ENCODE assay signal across 7 cellular contexts in the genomic region with DNA sequence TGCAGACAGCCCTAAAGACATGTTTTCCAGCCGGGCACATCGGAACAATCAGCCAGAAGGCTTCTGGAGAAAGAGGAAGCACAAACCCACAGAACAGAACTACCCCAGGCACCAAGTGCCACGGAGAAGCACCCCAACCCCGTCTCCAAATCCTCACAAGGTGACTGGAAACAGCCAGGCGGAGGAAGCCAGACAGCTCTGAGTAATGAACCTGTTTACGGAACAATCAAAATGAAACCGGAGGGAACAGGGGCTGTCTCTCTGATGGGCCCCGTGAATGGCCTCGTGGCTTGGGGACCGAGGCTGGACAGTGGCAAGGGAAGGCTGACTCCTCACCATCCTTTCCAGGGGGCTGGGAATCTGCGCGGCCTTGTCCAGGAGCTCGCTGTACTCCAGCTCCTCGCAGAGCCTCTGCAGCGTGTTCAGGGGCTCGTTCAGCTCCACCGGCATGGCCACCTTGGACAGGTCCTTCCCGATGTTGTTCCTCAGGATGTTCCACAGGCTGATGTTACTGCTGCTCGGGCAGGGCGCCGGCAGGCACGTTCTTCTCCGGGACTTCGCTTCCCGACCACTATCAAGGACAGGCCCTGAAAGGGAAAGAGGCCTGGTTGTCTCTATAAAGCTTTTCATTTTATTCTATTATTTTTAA.
DNase-seq lines count a peak whose midpoint lies in the region; ATAC-seq and TF ChIP-seq lines count a peak whose summit lies in the region.

No MANE protein-coding gene starts in this region.

- H3K27ac ChIP-seq in adrenal gland (peak overlapping the region in 3 of 5 donors; percentile 42 to 73 (median 63)), spleen (peak overlapping the region; percentile 54 to 87 (median 78))

- intact Hi-C loops in adrenal gland (cut with DNase I) = no loop called here
- intact Hi-C loops in spleen (cut with DNase I; ENCODE audit: low total_unique reads) = no loop called here

- WGBS in adrenal gland, 4 donors = 78 to 83% (median 81%) methylated on average over 22 to 25 of the region's 25 CpGs
- WGBS in spleen, 5 donors = 64 to 69% (median 66%) methylated on average over 24 to 25 of the region's 25 CpGs

- ATAC-seq in GM19043 (IDR thresholded peaks at IDR 0.05; ENCODE audit: low read depth, unreplicated experiment) (peak; percentile 61), HG02884 (IDR thresholded peaks at IDR 0.05; ENCODE audit: unreplicated experiment) (peak; percentile 48), HG03521 (IDR thresholded peaks at IDR 0.05; ENCODE audit: unreplicated experiment) (no peak)

- H3K9me3 ChIP-seq in adrenal gland (replicated peaks in 1 of 3) = no peaks in the 10 kb centered on the region
- H3K9me3 ChIP-seq in spleen = no peaks in the 10 kb centered on the region

- H3K4me1 ChIP-seq in adrenal gland (replicated peaks in 1 of 2) (no peaks in the 10 kb centered on the region), spleen (peaks cover 11 to 88% (median 60%) of the 10 kb centered on the region in 6 donors)

- H3K27me3 ChIP-seq in adrenal gland = no peaks in the 10 kb centered on the region
- no peaks in the 10 kb centered on the region for H3K27me3 ChIP-seq in spleen (replicated peaks in 1 of 7)

- TF ChIP-seq CTCF in adrenal gland (IDR thresholded peaks at IDR 0.05) (no peak), spleen (IDR thresholded peaks at IDR 0.05 in 8 of 11, conservative IDR thresholded peaks at IDR 0.05 in 3 of 11) (no peak)

- TF ChIP-seq POLR2A in adrenal gland (IDR thresholded peaks at IDR 0.05) (no peak), spleen (IDR thresholded peaks at IDR 0.05) (no peak)

- H3K4me3 ChIP-seq in adrenal gland = no peak overlapping the region
- peak overlapping the region in 1 of 8 donors; percentile 30 for H3K4me3 ChIP-seq in spleen

- H3K36me3 ChIP-seq in adrenal gland (replicated peaks in 1 of 2) = no peaks in the 10 kb centered on the region
- peaks cover 0 to 23% (median 0%) of the 10 kb centered on the region in 6 donors for H3K36me3 ChIP-seq in spleen

- DNase-seq in adrenal gland (peak in 6 of 7 donors; percentile 24 to 61 (median 38)), spleen (peak; percentile 83), LoVo (ENCODE audit: low spot score) (no peak), activated gamma-delta T cell treated with Interleukin-2 at 50 U/mL for 16 hours (no peak)

Comparison
In these comparisons a context has a peak if more than half of its experiments do, and no peak if none do; other contexts are left out.
1. DNase-seq: peak in adrenal gland (6 of 7) and spleen (single experiment); none in LoVo (single experiment) and activated gamma-delta T cell treated with Interleukin-2 at 50 U/mL for 16 hours (single experiment).